Comparison of ENCODE assay signal across 1 cellular context in the genomic region with DNA sequence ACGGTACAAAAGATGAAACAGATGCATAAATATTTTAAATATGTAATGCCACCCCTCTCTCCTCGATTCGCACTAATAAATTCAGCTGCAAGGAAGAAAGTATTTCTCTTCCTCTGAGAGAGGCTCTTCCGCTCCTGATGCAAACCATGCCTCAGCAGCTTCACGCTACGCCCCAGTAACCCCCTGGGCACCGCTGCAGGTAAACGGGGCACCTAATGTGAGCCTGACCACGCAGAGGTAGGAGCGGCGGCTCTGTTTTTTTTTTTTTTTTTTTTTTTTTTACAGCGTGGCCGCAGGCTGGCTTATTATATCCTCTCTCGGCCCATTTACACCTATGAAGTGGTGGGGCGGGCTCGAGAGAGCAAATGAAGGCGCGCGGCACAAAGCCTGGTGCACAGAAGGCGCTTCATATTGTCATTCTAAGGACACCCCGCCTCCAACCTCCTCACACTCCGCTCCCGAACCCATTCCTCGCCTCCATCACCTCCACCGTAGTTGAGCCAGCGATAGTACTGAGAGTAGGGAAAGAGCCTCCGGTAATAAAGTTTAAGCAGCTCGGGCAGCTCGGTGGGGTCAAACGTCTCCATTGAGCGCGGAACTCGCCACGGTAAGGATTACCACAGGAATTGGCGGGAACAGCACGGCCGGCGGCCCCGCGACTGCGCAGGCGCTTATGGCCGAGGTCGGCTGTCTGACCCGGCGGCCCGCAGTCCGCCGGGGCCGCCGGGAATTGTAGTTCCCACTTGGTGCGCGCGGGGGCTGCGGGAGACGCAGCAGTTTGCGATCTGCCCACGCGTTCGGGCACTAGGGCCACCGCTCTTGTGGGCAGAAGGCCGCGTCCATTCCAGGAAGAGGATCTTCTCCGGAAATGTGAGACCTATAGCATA.
A peak's percentile ranks its signal among the peaks of the same experiment; 100 is the strongest.
TF ChIP-seq lines count a peak whose summit lies in the region.

A gene (minus strand): TSS at position 612 of the 887 bp plus-strand sequence. CDS start 25 bp downstream, at position 587.

TF ChIP-seq in K562, 482 proteins besides CTCF, POLR2A, EP300 and RAD21 (continued from another document and continues in another):
- no peak for TF ChIP-seq ZNF282 (CRISPR knock-in tag; IDR thresholded peaks at IDR 0.05)
- TF ChIP-seq, protein P1, sequence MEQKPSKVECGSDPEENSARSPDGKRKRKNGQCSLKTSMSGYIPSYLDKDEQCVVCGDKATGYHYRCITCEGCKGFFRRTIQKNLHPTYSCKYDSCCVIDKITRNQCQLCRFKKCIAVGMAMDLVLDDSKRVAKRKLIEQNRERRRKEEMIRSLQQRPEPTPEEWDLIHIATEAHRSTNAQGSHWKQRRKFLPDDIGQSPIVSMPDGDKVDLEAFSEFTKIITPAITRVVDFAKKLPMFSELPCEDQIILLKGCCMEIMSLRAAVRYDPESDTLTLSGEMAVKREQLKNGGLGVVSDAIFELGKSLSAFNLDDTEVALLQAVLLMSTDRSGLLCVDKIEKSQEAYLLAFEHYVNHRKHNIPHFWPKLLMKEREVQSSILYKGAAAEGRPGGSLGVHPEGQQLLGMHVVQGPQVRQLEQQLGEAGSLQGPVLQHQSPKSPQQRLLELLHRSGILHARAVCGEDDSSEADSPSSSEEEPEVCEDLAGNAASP (IDR thresholded peaks at IDR 0.05) = no peak
- no peak for TF ChIP-seq ZBTB1 (CRISPR knock-in tag; IDR thresholded peaks at IDR 0.05; ENCODE audit: borderline replicate concordance, low read depth)
- TF ChIP-seq NCOA4 (IDR thresholded peaks at IDR 0.05; ENCODE audit: partially characterized antibody) = no peak
- TF ChIP-seq FUS (optimal IDR thresholded peaks at IDR 0.05; ENCODE audit: low read depth, low read length) = no peak
- TF ChIP-seq CAMTA2 (CRISPR knock-in tag; conservative IDR thresholded peaks at IDR 0.05) = no peak
- 0 out of 2 replicates have a peak, but pooled peaks have one; percentile 41 for TF ChIP-seq ZBED1 (IDR thresholded peaks at IDR 0.05)
- TF ChIP-seq SAP30 (IDR thresholded peaks at IDR 0.05; ENCODE audit: borderline replicate concordance, insufficient read depth, low read depth, low read length, poor library complexity, severe bottlenecking) = peak; percentile 65
- TF ChIP-seq, protein P2, sequence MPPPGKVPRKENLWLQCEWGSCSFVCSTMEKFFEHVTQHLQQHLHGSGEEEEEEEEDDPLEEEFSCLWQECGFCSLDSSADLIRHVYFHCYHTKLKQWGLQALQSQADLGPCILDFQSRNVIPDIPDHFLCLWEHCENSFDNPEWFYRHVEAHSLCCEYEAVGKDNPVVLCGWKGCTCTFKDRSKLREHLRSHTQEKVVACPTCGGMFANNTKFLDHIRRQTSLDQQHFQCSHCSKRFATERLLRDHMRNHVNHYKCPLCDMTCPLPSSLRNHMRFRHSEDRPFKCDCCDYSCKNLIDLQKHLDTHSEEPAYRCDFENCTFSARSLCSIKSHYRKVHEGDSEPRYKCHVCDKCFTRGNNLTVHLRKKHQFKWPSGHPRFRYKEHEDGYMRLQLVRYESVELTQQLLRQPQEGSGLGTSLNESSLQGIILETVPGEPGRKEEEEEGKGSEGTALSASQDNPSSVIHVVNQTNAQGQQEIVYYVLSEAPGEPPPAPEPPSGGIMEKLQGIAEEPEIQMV (tag; conservative IDR thresholded peaks at IDR 0.05; ENCODE audit: low read depth) = no peak
- TF ChIP-seq, protein P3, sequence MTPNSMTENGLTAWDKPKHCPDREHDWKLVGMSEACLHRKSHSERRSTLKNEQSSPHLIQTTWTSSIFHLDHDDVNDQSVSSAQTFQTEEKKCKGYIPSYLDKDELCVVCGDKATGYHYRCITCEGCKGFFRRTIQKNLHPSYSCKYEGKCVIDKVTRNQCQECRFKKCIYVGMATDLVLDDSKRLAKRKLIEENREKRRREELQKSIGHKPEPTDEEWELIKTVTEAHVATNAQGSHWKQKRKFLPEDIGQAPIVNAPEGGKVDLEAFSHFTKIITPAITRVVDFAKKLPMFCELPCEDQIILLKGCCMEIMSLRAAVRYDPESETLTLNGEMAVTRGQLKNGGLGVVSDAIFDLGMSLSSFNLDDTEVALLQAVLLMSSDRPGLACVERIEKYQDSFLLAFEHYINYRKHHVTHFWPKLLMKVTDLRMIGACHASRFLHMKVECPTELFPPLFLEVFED (CRISPR knock-in tag; conservative IDR thresholded peaks at IDR 0.05) = no peak
- peak; percentile 21 for TF ChIP-seq CREB1 (IDR thresholded peaks at IDR 0.05)
- no peak; the same call in 1 of the 2 replicates for TF ChIP-seq CREB1 (CRISPR knock-in tag; IDR thresholded peaks at IDR 0.05)
- TF ChIP-seq HCFC1 (IDR thresholded peaks at IDR 0.05; ENCODE audit: low read depth, low read length) = peak; percentile 97
- no peak for TF ChIP-seq BCL6 (CRISPR knock-in tag; IDR thresholded peaks at IDR 0.05)
- 0 out of 3 replicates have a peak, but pooled peaks of 1 of the 2 experiments have one; percentile 53 for TF ChIP-seq CBX3 (IDR thresholded peaks at IDR 0.05; ENCODE audit: borderline replicate concordance in 1 of 2, low read length in 2 of 2)
- TF ChIP-seq PHF21A (IDR thresholded peaks at IDR 0.05; ENCODE audit: borderline replicate concordance, low read depth) = no peak
- TF ChIP-seq MCM5 (IDR thresholded peaks at IDR 0.05; ENCODE audit: low read depth) = no peak
- TF ChIP-seq PML (IDR thresholded peaks at IDR 0.05; ENCODE audit: low read length) = peak; percentile 90
- no peak for TF ChIP-seq ETS2 (tag; IDR thresholded peaks at IDR 0.05; ENCODE audit: borderline replicate concordance, poor library complexity, severe bottlenecking)
- no peak for TF ChIP-seq RBM39 (optimal IDR thresholded peaks at IDR 0.05; ENCODE audit: low read depth, low read length)
- TF ChIP-seq SIRT6 (IDR thresholded peaks at IDR 0.05; ENCODE audit: low read depth, low read length) = no peak
- TF ChIP-seq NEUROD1 (IDR thresholded peaks at IDR 0.05; ENCODE audit: borderline replicate concordance, low read depth, low read length, partially characterized antibody) = peak; percentile 25
- TF ChIP-seq POLR3A (IDR thresholded peaks at IDR 0.05; ENCODE audit: borderline replicate concordance, extremely low read depth, insufficient read depth, insufficient read length) = no peak
- no peak for TF ChIP-seq NELFE (IDR thresholded peaks at IDR 0.05; ENCODE audit: insufficient read depth, insufficient read length)
- TF ChIP-seq POLR2B (IDR thresholded peaks at IDR 0.05; ENCODE audit: low read depth, partially characterized antibody) = peak; percentile 91
- no peak for TF ChIP-seq ZNF175 (CRISPR knock-in tag; IDR thresholded peaks at IDR 0.05; ENCODE audit: low read depth)
- no peak for TF ChIP-seq BRF1 (IDR thresholded peaks at IDR 0.05; ENCODE audit: borderline replicate concordance, extremely low read depth, insufficient read length)
- no peak for TF ChIP-seq ZNF780A (CRISPR knock-in tag; IDR thresholded peaks at IDR 0.05)
- TF ChIP-seq, protein P4, sequence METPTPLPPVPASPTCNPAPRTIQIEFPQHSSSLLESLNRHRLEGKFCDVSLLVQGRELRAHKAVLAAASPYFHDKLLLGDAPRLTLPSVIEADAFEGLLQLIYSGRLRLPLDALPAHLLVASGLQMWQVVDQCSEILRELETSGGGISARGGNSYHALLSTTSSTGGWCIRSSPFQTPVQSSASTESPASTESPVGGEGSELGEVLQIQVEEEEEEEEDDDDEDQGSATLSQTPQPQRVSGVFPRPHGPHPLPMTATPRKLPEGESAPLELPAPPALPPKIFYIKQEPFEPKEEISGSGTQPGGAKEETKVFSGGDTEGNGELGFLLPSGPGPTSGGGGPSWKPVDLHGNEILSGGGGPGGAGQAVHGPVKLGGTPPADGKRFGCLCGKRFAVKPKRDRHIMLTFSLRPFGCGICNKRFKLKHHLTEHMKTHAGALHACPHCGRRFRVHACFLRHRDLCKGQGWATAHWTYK (CRISPR knock-in tag; IDR thresholded peaks at IDR 0.05) = no peak
- TF ChIP-seq ZNF445 (CRISPR knock-in tag; IDR thresholded peaks at IDR 0.05; ENCODE audit: low read depth) = no peak
- TF ChIP-seq, protein P5, sequence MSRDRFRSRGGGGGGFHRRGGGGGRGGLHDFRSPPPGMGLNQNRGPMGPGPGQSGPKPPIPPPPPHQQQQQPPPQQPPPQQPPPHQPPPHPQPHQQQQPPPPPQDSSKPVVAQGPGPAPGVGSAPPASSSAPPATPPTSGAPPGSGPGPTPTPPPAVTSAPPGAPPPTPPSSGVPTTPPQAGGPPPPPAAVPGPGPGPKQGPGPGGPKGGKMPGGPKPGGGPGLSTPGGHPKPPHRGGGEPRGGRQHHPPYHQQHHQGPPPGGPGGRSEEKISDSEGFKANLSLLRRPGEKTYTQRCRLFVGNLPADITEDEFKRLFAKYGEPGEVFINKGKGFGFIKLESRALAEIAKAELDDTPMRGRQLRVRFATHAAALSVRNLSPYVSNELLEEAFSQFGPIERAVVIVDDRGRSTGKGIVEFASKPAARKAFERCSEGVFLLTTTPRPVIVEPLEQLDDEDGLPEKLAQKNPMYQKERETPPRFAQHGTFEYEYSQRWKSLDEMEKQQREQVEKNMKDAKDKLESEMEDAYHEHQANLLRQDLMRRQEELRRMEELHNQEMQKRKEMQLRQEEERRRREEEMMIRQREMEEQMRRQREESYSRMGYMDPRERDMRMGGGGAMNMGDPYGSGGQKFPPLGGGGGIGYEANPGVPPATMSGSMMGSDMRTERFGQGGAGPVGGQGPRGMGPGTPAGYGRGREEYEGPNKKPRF (IDR thresholded peaks at IDR 0.05; ENCODE audit: low read depth, low read length) = no peak
- peak; percentile 24; the same call in 1 of the 2 replicates for TF ChIP-seq GATAD2A (IDR thresholded peaks at IDR 0.05)
- peak; percentile 27; the same call in 1 of the 2 replicates for TF ChIP-seq KAT7 (CRISPR knock-in tag; IDR thresholded peaks at IDR 0.05; ENCODE audit: borderline replicate concordance)
- no peak for TF ChIP-seq RBM34 (IDR thresholded peaks at IDR 0.05; ENCODE audit: borderline replicate concordance, insufficient read depth, low read length)
- TF ChIP-seq, protein P6, sequence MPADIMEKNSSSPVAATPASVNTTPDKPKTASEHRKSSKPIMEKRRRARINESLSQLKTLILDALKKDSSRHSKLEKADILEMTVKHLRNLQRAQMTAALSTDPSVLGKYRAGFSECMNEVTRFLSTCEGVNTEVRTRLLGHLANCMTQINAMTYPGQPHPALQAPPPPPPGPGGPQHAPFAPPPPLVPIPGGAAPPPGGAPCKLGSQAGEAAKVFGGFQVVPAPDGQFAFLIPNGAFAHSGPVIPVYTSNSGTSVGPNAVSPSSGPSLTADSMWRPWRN (IDR thresholded peaks at IDR 0.05; ENCODE audit: low read depth) = no peak
- TF ChIP-seq TBP (optimal IDR thresholded peaks at IDR 0.05; ENCODE audit: low read depth, low read length) = peak; percentile 86
- TF ChIP-seq, protein P7, sequence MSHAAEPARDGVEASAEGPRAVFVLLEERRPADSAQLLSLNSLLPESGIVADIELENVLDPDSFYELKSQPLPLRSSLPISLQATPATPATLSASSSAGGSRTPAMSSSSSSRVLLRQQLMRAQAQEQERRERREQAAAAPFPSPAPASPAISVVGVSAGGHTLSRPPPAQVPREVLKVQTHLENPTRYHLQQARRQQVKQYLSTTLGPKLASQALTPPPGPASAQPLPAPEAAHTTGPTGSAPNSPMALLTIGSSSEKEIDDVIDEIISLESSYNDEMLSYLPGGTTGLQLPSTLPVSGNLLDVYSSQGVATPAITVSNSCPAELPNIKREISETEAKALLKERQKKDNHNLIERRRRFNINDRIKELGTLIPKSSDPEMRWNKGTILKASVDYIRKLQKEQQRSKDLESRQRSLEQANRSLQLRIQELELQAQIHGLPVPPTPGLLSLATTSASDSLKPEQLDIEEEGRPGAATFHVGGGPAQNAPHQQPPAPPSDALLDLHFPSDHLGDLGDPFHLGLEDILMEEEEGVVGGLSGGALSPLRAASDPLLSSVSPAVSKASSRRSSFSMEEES (CRISPR knock-in tag; IDR thresholded peaks at IDR 0.05) = no peak
- TF ChIP-seq HMGN3 (IDR thresholded peaks at IDR 0.05; ENCODE audit: borderline replicate concordance, extremely low read depth, insufficient read length, low read depth, low read length) = peak; percentile 87
- no peak for TF ChIP-seq MCM3 (IDR thresholded peaks at IDR 0.05)
- TF ChIP-seq MIER1 (IDR thresholded peaks at IDR 0.05; ENCODE audit: low read depth) = no peak
- no peak for TF ChIP-seq ZKSCAN8 (CRISPR knock-in tag; IDR thresholded peaks at IDR 0.05)
- no peak for TF ChIP-seq HNRNPK (IDR thresholded peaks at IDR 0.05; ENCODE audit: low read depth, low read length, poor library complexity, severe bottlenecking)
- no peak for TF ChIP-seq ETV5 (CRISPR knock-in tag; IDR thresholded peaks at IDR 0.05; ENCODE audit: low read depth)
- TF ChIP-seq SMARCE1 (IDR thresholded peaks at IDR 0.05) = no peak; the same call in 1 of the 2 replicates
- TF ChIP-seq ZNF699 (CRISPR knock-in tag; IDR thresholded peaks at IDR 0.05; ENCODE audit: insufficient replicate concordance) = no peak
- no peak for TF ChIP-seq SRSF1 (IDR thresholded peaks at IDR 0.05; ENCODE audit: low read depth, low read length)
- TF ChIP-seq LEF1 (IDR thresholded peaks at IDR 0.05) = no peak
- TF ChIP-seq, protein P8, sequence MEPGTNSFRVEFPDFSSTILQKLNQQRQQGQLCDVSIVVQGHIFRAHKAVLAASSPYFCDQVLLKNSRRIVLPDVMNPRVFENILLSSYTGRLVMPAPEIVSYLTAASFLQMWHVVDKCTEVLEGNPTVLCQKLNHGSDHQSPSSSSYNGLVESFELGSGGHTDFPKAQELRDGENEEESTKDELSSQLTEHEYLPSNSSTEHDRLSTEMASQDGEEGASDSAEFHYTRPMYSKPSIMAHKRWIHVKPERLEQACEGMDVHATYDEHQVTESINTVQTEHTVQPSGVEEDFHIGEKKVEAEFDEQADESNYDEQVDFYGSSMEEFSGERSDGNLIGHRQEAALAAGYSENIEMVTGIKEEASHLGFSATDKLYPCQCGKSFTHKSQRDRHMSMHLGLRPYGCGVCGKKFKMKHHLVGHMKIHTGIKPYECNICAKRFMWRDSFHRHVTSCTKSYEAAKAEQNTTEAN (CRISPR knock-in tag; IDR thresholded peaks at IDR 0.05) = peak; percentile 77; the same call in 1 of the 2 replicates
- TF ChIP-seq KHSRP (IDR thresholded peaks at IDR 0.05) = no peak
- no peak for TF ChIP-seq DNMT1 (IDR thresholded peaks at IDR 0.05)
- TF ChIP-seq JUND (IDR thresholded peaks at IDR 0.05; ENCODE audit: borderline replicate concordance, low read depth, low read length) = peak; percentile 54; the same call in 1 of the 2 replicates
- TF ChIP-seq JUND (tag; IDR thresholded peaks at IDR 0.05; ENCODE audit: borderline replicate concordance, low read depth, low read length) = no peak; the same call in 2 of the 3 replicates
- no peak for TF ChIP-seq ETV1 (tag; conservative IDR thresholded peaks at IDR 0.05; ENCODE audit: low read depth)
